In genomic region chr15:92808611-92809063, GRCh38 we compare ENCODE assay signal across 8 cellular contexts.
DNase-seq lines count a peak whose midpoint lies in the region; ATAC-seq and TF ChIP-seq lines count a peak whose summit lies in the region.

No MANE protein-coding gene starts in this region.

- peak; percentile 59 for DNase-seq in BE2C
- peak; percentile 54 to 80 for DNase-seq in fibroblast of lung (ENCODE audit: low read depth in 2 of 2)
- no peak for DNase-seq in neuronal stem cell (ENCODE audit: low spot score)
- DNase-seq in foreskin melanocyte = no peak

- no peak overlapping the region for H4K8ac ChIP-seq in neuronal stem cell (ENCODE audit: low read depth, low read length)

- H3K4me1 ChIP-seq in BE2C = peaks cover 8% of the 10 kb centered on the region
- peaks cover 5% of the 10 kb centered on the region for H3K4me1 ChIP-seq in fibroblast of lung (ENCODE audit: control insufficient read depth, extremely low read depth, insufficient read depth, low read length)
- peaks cover 5 to 8% of the 10 kb centered on the region in 2 donors for H3K4me1 ChIP-seq in neuronal stem cell (ENCODE audit: control insufficient read depth in 2 of 2, insufficient read depth in 1 of 2, low read depth in 1 of 2, low read length in 2 of 2)

- peak overlapping the region; percentile 40 for H3K9ac ChIP-seq in fibroblast of lung (ENCODE audit: insufficient read depth, low read length)
- H3K9ac ChIP-seq in neuronal stem cell (ENCODE audit: low read depth, low read length, poor library complexity) = no peak overlapping the region

- no peaks in the 10 kb centered on the region for H3K9me3 Mint-ChIP-seq in T-helper 1 cell treated with Interleukin-12 subunit alpha and Interleukin-12 subunit beta and Interleukin-4 antibody, amounts not matched to agents 30 μg/mL and 1 μg/mL, for 36 hours

- no peaks in the 10 kb centered on the region for H3K79me2 ChIP-seq in fibroblast of lung (ENCODE audit: control insufficient read depth, insufficient read depth, low read length)

- peak overlapping the region; percentile 70 for H3K4me3 ChIP-seq in BE2C (ENCODE audit: low read depth, low read length)
- peak overlapping the region in 1 of 4 experiments; percentile 38 for H3K4me3 ChIP-seq in fibroblast of lung (replicated peaks in 1 of 4; ENCODE audit: control extremely low read depth in 1 of 4, insufficient read depth in 1 of 4, low read depth in 3 of 4, low read length in 4 of 4)
- peak overlapping the region in 1 of 2 donors; percentile 60 for H3K4me3 ChIP-seq in neuronal stem cell (ENCODE audit: low read length in 2 of 2)

- H3K23ac ChIP-seq in neuronal stem cell (ENCODE audit: low read depth, low read length, poor library complexity) = peak overlapping the region; percentile 97

- H3K79me1 ChIP-seq in neuronal stem cell (ENCODE audit: low read depth, low read length) = no peaks in the 10 kb centered on the region

- H3K4me2 ChIP-seq in fibroblast of lung (ENCODE audit: extremely low read depth, insufficient read depth, low read length) (no peak overlapping the region), neuronal stem cell (ENCODE audit: insufficient read depth, low read length, poor library complexity, severe bottlenecking) (peak overlapping the region; percentile 21)

- no peak overlapping the region for H4K91ac ChIP-seq in neuronal stem cell (ENCODE audit: low read depth, low read length, poor library complexity)

- ATAC-seq in GM19023 (IDR thresholded peaks at IDR 0.05; ENCODE audit: unreplicated experiment) = peak; percentile 11
- ATAC-seq in HG03342 (IDR thresholded peaks at IDR 0.05; ENCODE audit: unreplicated experiment) = peak; percentile 16
- no peak for ATAC-seq in HG03457 (IDR thresholded peaks at IDR 0.05; ENCODE audit: unreplicated experiment)

- H3K4me3 Mint-ChIP-seq in T-helper 1 cell treated with Interleukin-12 subunit alpha and Interleukin-12 subunit beta and Interleukin-4 antibody, amounts not matched to agents 30 μg/mL and 1 μg/mL, for 36 hours = peak overlapping the region; percentile 87

- WGBS in neuronal stem cell (ENCODE audit: extremely low coverage in 2 of 2, insufficient read length in 2 of 2, insufficient replicate concordance in 1 of 2), 2 donors = no CpG with 5 or more reads among the region's 30 CpGs

- H3K14ac ChIP-seq in neuronal stem cell (ENCODE audit: low read length) = no peak overlapping the region

- H3K36me3 ChIP-seq in BE2C (no peaks in the 10 kb centered on the region), fibroblast of lung (ENCODE audit: control insufficient read depth, insufficient read depth, low read length) (no peaks in the 10 kb centered on the region), neuronal stem cell (replicated peaks in 1 of 2; ENCODE audit: control insufficient read depth in 2 of 2, insufficient read depth in 2 of 2, low read length in 2 of 2) (no peaks in the 10 kb centered on the region)

- H3K4me1 Mint-ChIP-seq in T-helper 1 cell treated with Interleukin-12 subunit alpha and Interleukin-12 subunit beta and Interleukin-4 antibody, amounts not matched to agents 30 μg/mL and 1 μg/mL, for 36 hours (ENCODE audit: low read depth) = peaks cover 44% of the 10 kb centered on the region

- H3K36me3 Mint-ChIP-seq in T-helper 1 cell treated with Interleukin-12 subunit alpha and Interleukin-12 subunit beta and Interleukin-4 antibody, amounts not matched to agents 30 μg/mL and 1 μg/mL, for 36 hours (ENCODE audit: low read depth) = peaks cover 4% of the 10 kb centered on the region

- H3K4ac ChIP-seq in neuronal stem cell (ENCODE audit: low read length) = no peak overlapping the region

- no peaks in the 10 kb centered on the region for H3K27me3 ChIP-seq in BE2C
- no peaks in the 10 kb centered on the region for H3K27me3 ChIP-seq in fibroblast of lung (ENCODE audit: control insufficient read depth, insufficient read depth, low read length)
- H3K27me3 ChIP-seq in neuronal stem cell (ENCODE audit: control insufficient read depth in 3 of 3, insufficient read depth in 3 of 3, low read depth in 1 of 3, low read length in 3 of 3) = no peaks in the 10 kb centered on the region

- H3K27ac ChIP-seq in fibroblast of lung (ENCODE audit: insufficient read depth, low read length) (peak overlapping the region; percentile 94), neuronal stem cell (replicated peaks; ENCODE audit: low read length) (peak overlapping the region; percentile 63)

- H3K9me3 ChIP-seq in BE2C (no peaks in the 10 kb centered on the region), fibroblast of lung (ENCODE audit: control insufficient read depth, insufficient read depth, low read depth, low read length) (no peaks in the 10 kb centered on the region), neuronal stem cell (replicated peaks in 1 of 2; ENCODE audit: control insufficient read depth in 2 of 2, insufficient read depth in 1 of 2, low read depth in 1 of 2, low read length in 2 of 2) (peaks cover 0 to 5% of the 10 kb centered on the region in 2 donors)

- no peaks in the 10 kb centered on the region for H4K20me1 ChIP-seq in fibroblast of lung (ENCODE audit: control insufficient read depth, extremely low read depth, insufficient read depth, low read length)

- peak overlapping the region; percentile 92 for H3K27ac Mint-ChIP-seq in T-helper 1 cell treated with Interleukin-12 subunit alpha and Interleukin-12 subunit beta and Interleukin-4 antibody, amounts not matched to agents 30 μg/mL and 1 μg/mL, for 36 hours

- no peak overlapping the region for H2BK5ac ChIP-seq in neuronal stem cell (ENCODE audit: low read length)

- H2BK12ac ChIP-seq in neuronal stem cell (ENCODE audit: low read length) = no peak overlapping the region

- no peak overlapping the region for H2BK15ac ChIP-seq in neuronal stem cell (ENCODE audit: low read length)

- peak overlapping the region; percentile 72 for H3K18ac ChIP-seq in neuronal stem cell (ENCODE audit: low read length)

- H2AFZ ChIP-seq in fibroblast of lung (ENCODE audit: low read length) (no peak overlapping the region), neuronal stem cell (ENCODE audit: low read length) (peak overlapping the region; percentile 81)

- no peak for TF ChIP-seq CTCF in BE2C (IDR thresholded peaks at IDR 0.05; ENCODE audit: low read depth, low read length)
- TF ChIP-seq CTCF in fibroblast of lung (conservative IDR thresholded peaks at IDR 0.05 in 1 of 2, IDR thresholded peaks at IDR 0.05 in 1 of 2; ENCODE audit: low read depth in 1 of 2, low read length in 2 of 2) = no peak

- no peak overlapping the region for H2BK120ac ChIP-seq in neuronal stem cell (ENCODE audit: low read depth, low read length)

- H2AK5ac ChIP-seq in neuronal stem cell (ENCODE audit: low read depth, low read length) = peak overlapping the region; percentile 11

- H3K27me3 Mint-ChIP-seq in T-helper 1 cell treated with Interleukin-12 subunit alpha and Interleukin-12 subunit beta and Interleukin-4 antibody, amounts not matched to agents 30 μg/mL and 1 μg/mL, for 36 hours (ENCODE audit: low read depth) = no peaks in the 10 kb centered on the region

Comparison
In these comparisons a context has a peak if more than half of its experiments do, and no peak if none do; other contexts are left out.
1. DNase-seq: peak in BE2C (single experiment) and fibroblast of lung (2 of 2); none in neuronal stem cell (single experiment) and foreskin melanocyte (single experiment).